19 cellular contexts compared by ENCODE assay signal in the genomic region with DNA sequence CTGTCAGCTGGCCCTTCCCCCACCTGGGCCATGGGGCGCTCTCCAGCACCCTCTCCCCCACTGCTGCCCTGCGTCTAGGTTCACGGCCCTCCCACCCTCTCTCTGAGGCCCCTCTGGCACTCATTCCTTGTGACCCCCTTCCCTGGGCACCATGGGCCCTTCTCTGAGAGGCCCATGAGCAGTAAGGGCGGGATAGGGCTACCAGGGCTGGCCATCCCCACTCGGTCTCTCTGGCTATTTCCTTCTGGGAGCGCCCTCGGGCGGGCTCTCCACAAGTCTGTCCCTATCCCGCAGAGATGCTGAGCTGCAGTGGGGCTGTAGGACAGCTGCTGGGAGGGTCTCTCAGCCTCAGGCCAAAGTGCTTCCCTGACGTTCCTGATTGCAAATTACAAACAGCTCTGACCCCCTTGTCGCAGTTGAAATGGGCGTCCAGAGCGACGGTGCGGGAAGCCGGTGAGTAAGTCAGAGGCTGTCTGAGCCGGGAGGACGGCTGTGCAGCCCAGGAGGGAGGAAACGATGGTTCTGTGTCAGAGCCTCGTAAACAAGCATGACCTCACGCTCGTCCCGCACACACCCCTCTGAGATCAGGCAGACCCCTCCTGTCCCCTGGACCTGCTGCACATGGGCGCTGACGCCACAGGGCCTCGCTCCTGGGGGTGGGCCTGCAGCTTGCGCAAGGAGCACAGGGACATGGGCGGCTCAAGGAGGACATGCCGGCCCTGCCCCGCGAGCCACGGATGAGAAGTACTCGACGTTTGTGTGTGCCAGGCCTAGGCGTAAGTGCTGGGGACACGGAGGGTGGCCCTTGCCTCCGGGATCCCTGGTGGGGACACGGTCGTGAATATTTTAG. TPM values are rescaled to one million over a fixed set of nuclear protein-coding genes. Genes with fewer than 3 reads are reported as not detected.
DNase-seq lines count a peak whose midpoint lies in the region; ATAC-seq and TF ChIP-seq lines count a peak whose summit lies in the region.
"Had no signal": no experiment of that assay in that cellular context is flagged by ENCODE, and none has a peak within 500 bp of the region (broad histone marks: within the 10 kb centered on the region; RNA-seq: fewer than 3 reads in every experiment).

No MANE protein-coding gene starts in this region.

- H3K4me3 ChIP-seq in SK-N-SH (ENCODE audit: low read depth in 2 of 2, low read length in 1 of 2) (no peak overlapping the region), lower lobe of right lung (no peak overlapping the region), aorta (ENCODE audit: low read length in 2 of 2) (no peak overlapping the region)
- H3K4me3 ChIP-seq: tibial artery had no signal

- POLR2A ChIA-PET in SK-N-SH (lab: Yijun Ruan, JAX), result no interaction called here

- H3K36me3 ChIP-seq in SK-N-SH (replicated peaks in 1 of 2; ENCODE audit: control insufficient read depth in 1 of 2, insufficient read depth in 2 of 2, low read length in 1 of 2), result no peaks in the 10 kb centered on the region
- H3K36me3 ChIP-seq in lower lobe of right lung, result no peaks in the 10 kb centered on the region
- no peaks in the 10 kb centered on the region for H3K36me3 ChIP-seq in aorta (ENCODE audit: control insufficient read depth in 1 of 2, insufficient read depth in 2 of 2, low read length in 1 of 2)
- H3K36me3 ChIP-seq: tibial artery had no signal

- H3K27ac ChIP-seq in SK-N-SH (ENCODE audit: low read depth in 2 of 2, low read length in 1 of 2) (no peak overlapping the region), lower lobe of right lung (no peak overlapping the region), aorta (ENCODE audit: low read depth in 1 of 2, low read length in 2 of 2) (no peak overlapping the region)
- H3K27ac ChIP-seq: 22Rv1, tibial artery had no signal

- no peaks in the 10 kb centered on the region for H3F3A ChIP-seq in SK-N-SH (replicated peaks; ENCODE audit: insufficient read depth)

- H3K4me2 ChIP-seq in SK-N-SH, result no peak overlapping the region

- TF ChIP-seq CTCF in SK-N-SH (IDR thresholded peaks at IDR 0.05) (no peak), lower lobe of right lung (IDR thresholded peaks at IDR 0.05) (no peak)

- no peaks in the 10 kb centered on the region for H3K9me2 ChIP-seq in SK-N-SH

- H2AFZ ChIP-seq in SK-N-SH (ENCODE audit: low read depth), result no peak overlapping the region

- intact Hi-C loops in Right ventricle myocardium inferior (cut with DNase I), result no loop called here
- intact Hi-C loops in lower lobe of right lung (cut with DNase I), result no loop called here
- intact Hi-C loops in aorta (cut with DNase I), result no loop called here

- no peak for ATAC-seq in SK-N-SH treated with all-trans-retinoic acid at 6 μM for 48 hours
- peak; percentile 89 for ATAC-seq in Right ventricle myocardium inferior
- ATAC-seq in lower lobe of right lung, result peak; percentile 17 to 25
- ATAC-seq in aorta (ENCODE audit: low FRiP score), result peak; percentile 45
- no peak for ATAC-seq in HG02973 (IDR thresholded peaks at IDR 0.05; ENCODE audit: unreplicated experiment)
- ATAC-seq: activated CD8-positive, alpha-beta memory T cell treated with anti-CD3 and anti-CD28 coated beads, Interleukin-2, amount 10 ng/mL, durations not matched to agents 7 days and 5 days; effector memory CD8-positive, alpha-beta T cell had no signal

- no peak overlapping the region for H3K9ac ChIP-seq in SK-N-SH

- H3K9me3 ChIP-seq in SK-N-SH (no peaks in the 10 kb centered on the region), lower lobe of right lung (no peaks in the 10 kb centered on the region), aorta (ENCODE audit: control insufficient read depth, low read length) (no peaks in the 10 kb centered on the region)
- H3K9me3 ChIP-seq: tibial artery had no signal

- H3K4me1 ChIP-seq in SK-N-SH (ENCODE audit: control insufficient read depth in 1 of 2, insufficient read depth in 2 of 2, low read depth in 1 of 2, low read length in 1 of 2), result no peaks in the 10 kb centered on the region
- no peaks in the 10 kb centered on the region for H3K4me1 ChIP-seq in lower lobe of right lung
- H3K4me1 ChIP-seq in aorta (ENCODE audit: control insufficient read depth in 1 of 2, insufficient read depth in 2 of 2, low read length in 2 of 2), result no peaks in the 10 kb centered on the region
- H3K4me1 ChIP-seq: tibial artery had no signal

- CTCF ChIA-PET in SK-N-SH (lab: Yijun Ruan, JAX), result no interaction called here

- no peak for TF ChIP-seq EP300 in SK-N-SH (IDR thresholded peaks at IDR 0.05; ENCODE audit: borderline replicate concordance in 1 of 2, low read depth in 1 of 2, low read length in 1 of 2)

- TF ChIP-seq RAD21 in SK-N-SH (IDR thresholded peaks at IDR 0.05; ENCODE audit: low read length), result no peak

- H4K20me1 ChIP-seq in SK-N-SH (ENCODE audit: insufficient read depth), result no peaks in the 10 kb centered on the region

- WGBS in SK-N-SH (ENCODE audit: low lambda C conversion rate), result 63% methylated on average over 27 of the region's 39 CpGs
- WGBS in aorta, 2 donors, result 81 to 85% methylated on average over 39 of the region's 39 CpGs

- DNase-seq in SK-N-SH (peak; percentile 15), Right ventricle myocardium inferior (ENCODE audit: missing footprints) (no peak), lower lobe of right lung (no peak), aorta (peak; percentile 49 to 78), GF-D8 (lab: John Stamatoyannopoulos, UW) (no peak)
- DNase-seq in activated naive CD4-positive, alpha-beta T cell (lab: John Stamatoyannopoulos, UW), result no peak
- DNase-seq: activated CD4-positive, CD25-positive, alpha-beta regulatory T cell treated with anti-CD3 and anti-CD28 coated beads, Interleukin-2, amount 50 U/mL, for 72 hours; activated CD8-positive, alpha-beta memory T cell treated with anti-CD3 and anti-CD28 coated beads, Interleukin-2, amount 10 ng/mL, durations not matched to agents 7 days and 5 days; C1 segment of cervical spinal cord; DMS153; effector memory CD8-positive, alpha-beta T cell; hippocampal formation; NCI-H226; SHP77 treated with DMSO at 0.1 percent for 48 hours; T-helper 2 cell had no signal

- H3K27me3 ChIP-seq in SK-N-SH (ENCODE audit: insufficient read depth) (no peaks in the 10 kb centered on the region), lower lobe of right lung (ENCODE audit: low read depth) (no peaks in the 10 kb centered on the region), aorta (ENCODE audit: control insufficient read depth in 1 of 2, insufficient read depth in 2 of 2, low read length in 1 of 2) (no peaks in the 10 kb centered on the region)
- H3K27me3 ChIP-seq: tibial artery had no signal

- no peaks in the 10 kb centered on the region for H3K79me2 ChIP-seq in SK-N-SH (ENCODE audit: insufficient read depth)

TF ChIP-seq in SK-N-SH, 30 proteins besides CTCF, POLR2A, EP300 and RAD21:
- no peak for TF ChIP-seq CHD2 (IDR thresholded peaks at IDR 0.05; ENCODE audit: low read length, partially characterized antibody)
- no peak for TF ChIP-seq MEF2A (IDR thresholded peaks at IDR 0.05; ENCODE audit: borderline replicate concordance, low read depth)
- no peak for TF ChIP-seq SIN3A (IDR thresholded peaks at IDR 0.05; ENCODE audit: borderline replicate concordance, low read depth, low read length)
- no peak for TF ChIP-seq SMC3 (IDR thresholded peaks at IDR 0.05; ENCODE audit: low read depth, low read length)

TF ChIP-seq in SK-N-SH treated with all-trans-retinoic acid at 6 μM for 48 hours, 23 proteins besides CTCF, POLR2A, EP300 and RAD21 (continues in another document):
- TF ChIP-seq TCF4 (CRISPR knock-in tag; IDR thresholded peaks at IDR 0.05; ENCODE audit: borderline replicate concordance) (no peak), ARNTL (CRISPR knock-in tag; IDR thresholded peaks at IDR 0.05; ENCODE audit: borderline replicate concordance, low read depth) (no peak), SNAI2 (CRISPR knock-in tag; IDR thresholded peaks at IDR 0.05) (no peak), ZNF70 (CRISPR knock-in tag; IDR thresholded peaks at IDR 0.05) (no peak), ZNF565 (CRISPR knock-in tag; conservative IDR thresholded peaks at IDR 0.05; ENCODE audit: low read depth) (no peak), TOX (CRISPR knock-in tag; IDR thresholded peaks at IDR 0.05; ENCODE audit: borderline replicate concordance) (no peak), ZFP3 (CRISPR knock-in tag; IDR thresholded peaks at IDR 0.05) (no peak), ZNF8 (CRISPR knock-in tag; IDR thresholded peaks at IDR 0.05) (no peak), BACH2 (CRISPR knock-in tag; IDR thresholded peaks at IDR 0.05; ENCODE audit: borderline replicate concordance) (no peak), ZC3H10 (CRISPR knock-in tag; IDR thresholded peaks at IDR 0.05) (no peak), ISL1 (CRISPR knock-in tag; IDR thresholded peaks at IDR 0.05) (no peak), OSR1 (CRISPR knock-in tag; IDR thresholded peaks at IDR 0.05) (no peak), PPARA (CRISPR knock-in tag; IDR thresholded peaks at IDR 0.05; ENCODE audit: borderline replicate concordance) (no peak)
- TF ChIP-seq, protein P1, sequence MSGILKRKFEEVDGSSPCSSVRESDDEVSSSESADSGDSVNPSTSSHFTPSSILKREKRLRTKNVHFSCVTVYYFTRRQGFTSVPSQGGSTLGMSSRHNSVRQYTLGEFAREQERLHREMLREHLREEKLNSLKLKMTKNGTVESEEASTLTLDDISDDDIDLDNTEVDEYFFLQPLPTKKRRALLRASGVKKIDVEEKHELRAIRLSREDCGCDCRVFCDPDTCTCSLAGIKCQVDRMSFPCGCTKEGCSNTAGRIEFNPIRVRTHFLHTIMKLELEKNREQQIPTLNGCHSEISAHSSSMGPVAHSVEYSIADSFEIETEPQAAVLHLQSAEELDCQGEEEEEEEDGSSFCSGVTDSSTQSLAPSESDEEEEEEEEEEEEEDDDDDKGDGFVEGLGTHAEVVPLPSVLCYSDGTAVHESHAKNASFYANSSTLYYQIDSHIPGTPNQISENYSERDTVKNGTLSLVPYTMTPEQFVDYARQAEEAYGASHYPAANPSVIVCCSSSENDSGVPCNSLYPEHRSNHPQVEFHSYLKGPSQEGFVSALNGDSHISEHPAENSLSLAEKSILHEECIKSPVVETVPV (CRISPR knock-in tag; IDR thresholded peaks at IDR 0.05), result no peak

RNA-seq across cellular contexts. Expression of a gene that starts 36.3 kb away (rescaled TPM):
- polyA plus RNA-seq in SK-N-SH (2012; rRNA removed) (8.1 and 8.9 TPM in 2 replicates), aorta (1 to 10 TPM; 1.1 to 3.7 TPM)
- 7.2 and 8.7 TPM in 2 replicates for polyA plus RNA-seq in SK-N-SH (2012; cell fraction: cytosol; rRNA removed)
- 10.5 and 13.5 TPM in 2 replicates for polyA plus RNA-seq in SK-N-SH (2012; cell fraction: nucleus; rRNA removed)
- total RNA-seq in Right ventricle myocardium inferior (15.3 TPM), lower lobe of right lung (13.4 TPM), aorta (10 to 100 TPM; 60.1 to 60.2 TPM)

Comparison
In these comparisons a context has a peak if more than half of its experiments do, and no peak if none do; other contexts are left out.
1. DNase-seq: peak in SK-N-SH (single experiment) and aorta (2 of 2); none in Right ventricle myocardium inferior (single experiment), lower lobe of right lung (single experiment), activated naive CD4-positive, alpha-beta T cell (0 of 4) and GF-D8 (single experiment).
2. ATAC-seq: peak in Right ventricle myocardium inferior (single experiment), lower lobe of right lung (2 of 2) and aorta (single experiment); none in SK-N-SH treated with all-trans-retinoic acid at 6 μM for 48 hours (single experiment) and HG02973 (single experiment).